13 cellular contexts compared by ENCODE assay signal in the genomic region with DNA sequence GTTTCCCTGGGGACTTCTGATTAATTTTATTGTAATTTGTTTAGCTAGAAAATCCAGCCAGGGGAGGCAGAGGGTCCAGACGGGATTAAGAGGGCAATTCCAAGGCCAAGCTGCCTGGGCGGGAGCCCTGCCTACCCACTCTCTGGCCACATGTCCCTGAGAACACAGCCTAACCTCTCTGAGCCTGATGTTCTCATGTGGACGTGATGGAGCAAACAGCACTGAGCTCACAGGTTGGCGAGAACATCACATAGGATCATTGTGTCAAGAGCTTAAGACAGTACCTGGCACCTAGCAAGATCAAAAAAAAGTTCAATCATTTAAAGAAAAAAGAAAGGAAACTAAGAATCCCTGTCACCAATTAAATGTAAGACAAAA. TPM values are rescaled to one million over a fixed set of nuclear protein-coding genes. Genes with fewer than 3 reads are reported as not detected.
A peak's percentile ranks its signal among the peaks of the same experiment; 100 is the strongest.
DNase-seq lines count a peak whose midpoint lies in the region; ATAC-seq and TF ChIP-seq lines count a peak whose summit lies in the region.
"Had no signal": no experiment of that assay in that cellular context is flagged by ENCODE, and none has a peak within 500 bp of the region (broad histone marks: within the 10 kb centered on the region; RNA-seq: fewer than 3 reads in every experiment).

No MANE protein-coding gene starts in this region.

- H3K4me1 ChIP-seq in right lobe of liver (peaks cover 0 to 11% (median 3%) of the 10 kb centered on the region in 4 donors), PC-9 (replicated peaks; ENCODE audit: insufficient read depth) (no peaks in the 10 kb centered on the region)

- 54% methylated on average over 4 of the region's 4 CpGs for WGBS in right lobe of liver (ENCODE audit: insufficient coverage, low coverage, low lambda C conversion rate, missing lambda C conversion rate)

- H3K4me1 Mint-ChIP-seq in activated T-cell treated with anti-CD3 and anti-CD28 coated beads, Interleukin-2, amount 50 U/mL, for 24 hours (ENCODE audit: low read depth), result peaks cover 15% of the 10 kb centered on the region
- peaks cover 10% of the 10 kb centered on the region for H3K4me1 Mint-ChIP-seq in activated T-helper 2 cell treated with anti-CD3 and anti-CD28 coated beads, Interferon-gamma antibody, Interleukin-2, Interleukin-4, amounts not matched to agents 10 μg/mL and 5 μg/mL and 100 μg/mL, durations not matched to agents 14 hours and 24 hours and 36 hours (ENCODE audit: low read depth)
- H3K4me1 Mint-ChIP-seq in stimulated activated naive B cell treated with anti-CD40 and anti-IgM and Interleukin-4, amounts not matched to agents 10 μg/mL and 1 μg/mL and 100 μg/mL, for 72 hours, result peaks cover 8 to 15% of the 10 kb centered on the region in 2 donors

- H3K27me3 ChIP-seq in right lobe of liver (no peaks in the 10 kb centered on the region), PC-9 (ENCODE audit: insufficient read depth, low read depth) (peaks cover 7% of the 10 kb centered on the region; the same call in 1 of the 2 replicates)

- no peaks in the 10 kb centered on the region for H3K9me3 Mint-ChIP-seq in activated T-cell treated with anti-CD3 and anti-CD28 coated beads, Interleukin-2, amount 50 U/mL, for 24 hours
- H3K9me3 Mint-ChIP-seq in activated T-helper 2 cell treated with anti-CD3 and anti-CD28 coated beads, Interferon-gamma antibody, Interleukin-2, Interleukin-4, amounts not matched to agents 10 μg/mL and 5 μg/mL and 100 μg/mL, durations not matched to agents 14 hours and 24 hours and 36 hours, result no peaks in the 10 kb centered on the region
- H3K9me3 Mint-ChIP-seq in stimulated activated naive B cell treated with anti-CD40 and anti-IgM and Interleukin-4, amounts not matched to agents 10 μg/mL and 1 μg/mL and 100 μg/mL, for 72 hours, result no peaks in the 10 kb centered on the region

- H2AFZ ChIP-seq in PC-9, result no peak overlapping the region

- peak overlapping the region in 2 of 3 donors; percentile 68 to 86 for H3K4me3 ChIP-seq in right lobe of liver
- no peak overlapping the region for H3K4me3 ChIP-seq in PC-9

- H3K9me3 ChIP-seq in right lobe of liver (no peaks in the 10 kb centered on the region), PC-9 (ENCODE audit: insufficient read depth, low read depth) (no peaks in the 10 kb centered on the region)
- H3K9me3 ChIP-seq: thoracic aorta had no signal

- no peak for DNase-seq in activated T-cell treated with anti-CD3 and anti-CD28 coated beads, Interleukin-2, amount 50 U/mL, for 24 hours
- DNase-seq in activated T-cell treated with anti-CD3 and anti-CD28 coated beads for 4 hours, result no peak
- no peak for DNase-seq in activated T-helper 2 cell treated with anti-CD3 and anti-CD28 coated beads, Interferon-gamma antibody, Interleukin-2, Interleukin-4, amounts not matched to agents 10 μg/mL and 5 μg/mL and 100 μg/mL, durations not matched to agents 14 hours and 24 hours and 36 hours (ENCODE audit: low spot score)
- DNase-seq in right lobe of liver, result no peak
- no peak for DNase-seq in stimulated activated naive B cell treated with anti-CD40 and anti-IgM and Interleukin-4, amounts not matched to agents 10 μg/mL and 1 μg/mL and 100 μg/mL, for 72 hours
- DNase-seq in activated CD4-positive, alpha-beta T cell treated with anti-CD3 and anti-CD28 coated beads for 48 hours, result no peak
- no peak for DNase-seq in PC-9
- DNase-seq: NCI-H446 treated with DMSO at 0.1 percent for 48 hours, SHP77 had no signal

- H4K20me1 ChIP-seq in PC-9 (ENCODE audit: insufficient read depth), result no peaks in the 10 kb centered on the region

- no peaks in the 10 kb centered on the region for H3K9me2 ChIP-seq in PC-9 (ENCODE audit: insufficient read depth)

- ATAC-seq in right lobe of liver, result peak in 1 of 4 donors; percentile 11
- no peak for ATAC-seq in stimulated activated naive B cell treated with anti-CD40 and anti-IgM and Interleukin-4, amounts not matched to agents 10 μg/mL and 1 μg/mL and 100 μg/mL, for 72 hours (replicated peaks)
- no peak for ATAC-seq in HG02571 (IDR thresholded peaks at IDR 0.05; ENCODE audit: unreplicated experiment)
- ATAC-seq: HCT116 had no signal

- H3K27me3 Mint-ChIP-seq in activated T-cell treated with anti-CD3 and anti-CD28 coated beads, Interleukin-2, amount 50 U/mL, for 24 hours, result peaks cover 35% of the 10 kb centered on the region
- peaks cover 61% of the 10 kb centered on the region for H3K27me3 Mint-ChIP-seq in activated T-helper 2 cell treated with anti-CD3 and anti-CD28 coated beads, Interferon-gamma antibody, Interleukin-2, Interleukin-4, amounts not matched to agents 10 μg/mL and 5 μg/mL and 100 μg/mL, durations not matched to agents 14 hours and 24 hours and 36 hours (ENCODE audit: low read depth)
- H3K27me3 Mint-ChIP-seq in stimulated activated naive B cell treated with anti-CD40 and anti-IgM and Interleukin-4, amounts not matched to agents 10 μg/mL and 1 μg/mL and 100 μg/mL, for 72 hours, result peaks cover 42 to 64% of the 10 kb centered on the region in 2 donors

- no TSS peak for BruUV-seq in PC-9 (replicated peaks; lab: Mats Ljungman, UMichigan)

- TF ChIP-seq POLR2A in right lobe of liver (IDR thresholded peaks at IDR 0.05), result no peak

- peak overlapping the region in 2 of 3 donors; percentile 85 to 92 for H3K27ac ChIP-seq in right lobe of liver
- H3K27ac ChIP-seq in PC-9, result no peak overlapping the region
- H3K27ac ChIP-seq: thoracic aorta had no signal

- POLR2A ChIA-PET in PC-9 (lab: Charles Lee; ENCODE audit: unreplicated experiment), result no interaction called here

- H3K4me2 ChIP-seq in PC-9, result no peak overlapping the region

- peak overlapping the region; percentile 68 for H3K4me3 Mint-ChIP-seq in activated T-cell treated with anti-CD3 and anti-CD28 coated beads, Interleukin-2, amount 50 U/mL, for 24 hours
- H3K4me3 Mint-ChIP-seq in activated T-helper 2 cell treated with anti-CD3 and anti-CD28 coated beads, Interferon-gamma antibody, Interleukin-2, Interleukin-4, amounts not matched to agents 10 μg/mL and 5 μg/mL and 100 μg/mL, durations not matched to agents 14 hours and 24 hours and 36 hours (ENCODE audit: low read depth), result peak overlapping the region; percentile 51
- peak overlapping the region; percentile 69 to 76 for H3K4me3 Mint-ChIP-seq in stimulated activated naive B cell treated with anti-CD40 and anti-IgM and Interleukin-4, amounts not matched to agents 10 μg/mL and 1 μg/mL and 100 μg/mL, for 72 hours

- CTCF ChIA-PET in PC-9 (lab: Charles Lee), result interaction anchor here (0.8 kb wide), 1 partner anchor 76 kb away, joined by 3 read pairs; no protein-coding TSS in a partner anchor

- no peak for TF ChIP-seq CTCF in right lobe of liver (IDR thresholded peaks at IDR 0.05)
- TF ChIP-seq CTCF in PC-9 (conservative IDR thresholded peaks at IDR 0.05), result no peak

- no peaks in the 10 kb centered on the region for H3K79me2 ChIP-seq in PC-9 (ENCODE audit: low read depth)

- intact Hi-C loops in activated T-helper 2 cell treated with anti-CD3 and anti-CD28 coated beads, Interferon-gamma antibody, Interleukin-2, Interleukin-4, amounts not matched to agents 10 μg/mL and 5 μg/mL and 100 μg/mL, durations not matched to agents 14 hours and 24 hours and 36 hours (cut with micrococcal nuclease), result no loop called here
- intact Hi-C loops in right lobe of liver (cut with DNase I) (no loop called here), PC-9 (cut with micrococcal nuclease; ENCODE audit: unreplicated experiment) (no loop called here)

- H3K36me3 Mint-ChIP-seq in activated T-cell treated with anti-CD3 and anti-CD28 coated beads, Interleukin-2, amount 50 U/mL, for 24 hours (ENCODE audit: low read depth), result no peaks in the 10 kb centered on the region
- no peaks in the 10 kb centered on the region for H3K36me3 Mint-ChIP-seq in activated T-helper 2 cell treated with anti-CD3 and anti-CD28 coated beads, Interferon-gamma antibody, Interleukin-2, Interleukin-4, amounts not matched to agents 10 μg/mL and 5 μg/mL and 100 μg/mL, durations not matched to agents 14 hours and 24 hours and 36 hours (ENCODE audit: low read depth)
- peaks cover 0 to 6% of the 10 kb centered on the region in 2 donors for H3K36me3 Mint-ChIP-seq in stimulated activated naive B cell treated with anti-CD40 and anti-IgM and Interleukin-4, amounts not matched to agents 10 μg/mL and 1 μg/mL and 100 μg/mL, for 72 hours

- no peaks in the 10 kb centered on the region for H3K36me3 ChIP-seq in right lobe of liver
- H3K36me3 ChIP-seq in PC-9 (ENCODE audit: low read depth), result no peaks in the 10 kb centered on the region
- H3K36me3 ChIP-seq: thoracic aorta had no signal

- H3F3A ChIP-seq in PC-9 (ENCODE audit: insufficient read depth, low read depth), result no peaks in the 10 kb centered on the region

- H3K27ac Mint-ChIP-seq in activated T-cell treated with anti-CD3 and anti-CD28 coated beads, Interleukin-2, amount 50 U/mL, for 24 hours, result no peak overlapping the region
- no peak overlapping the region for H3K27ac Mint-ChIP-seq in activated T-helper 2 cell treated with anti-CD3 and anti-CD28 coated beads, Interferon-gamma antibody, Interleukin-2, Interleukin-4, amounts not matched to agents 10 μg/mL and 5 μg/mL and 100 μg/mL, durations not matched to agents 14 hours and 24 hours and 36 hours
- H3K27ac Mint-ChIP-seq in stimulated activated naive B cell treated with anti-CD40 and anti-IgM and Interleukin-4, amounts not matched to agents 10 μg/mL and 1 μg/mL and 100 μg/mL, for 72 hours, result no peak overlapping the region

RNA-seq across cellular contexts. Expression of gene LRRC2, which starts 1.0 kb away (rescaled TPM):
- 0.09 TPM in 1 of 2 replicates, not detected in the other for total RNA-seq in activated T-helper 2 cell treated with anti-CD3 and anti-CD28 coated beads, Interferon-gamma antibody, Interleukin-2, Interleukin-4, amounts not matched to agents 10 μg/mL and 5 μg/mL and 100 μg/mL, durations not matched to agents 14 hours and 24 hours and 36 hours
- 1 to 10 TPM; 4.3 to 8.9 (median 6.1) TPM for total RNA-seq in right lobe of liver
- total RNA-seq in PC-9 (2021), result 0.08 and 0.22 TPM in 2 replicates

RNA-seq across cellular contexts. Expression of gene FAM240A, which starts 47.2 kb away (rescaled TPM):
- total RNA-seq in activated T-helper 2 cell treated with anti-CD3 and anti-CD28 coated beads, Interferon-gamma antibody, Interleukin-2, Interleukin-4, amounts not matched to agents 10 μg/mL and 5 μg/mL and 100 μg/mL, durations not matched to agents 14 hours and 24 hours and 36 hours, result not detected in 2 replicates
- not detected for total RNA-seq in right lobe of liver
- not detected in 2 replicates for total RNA-seq in PC-9 (2021)
- total RNA-seq: M059J, thoracic aorta had no signal
